Comparison of ENCODE assay signal across 33 cellular contexts in the genomic region with DNA sequence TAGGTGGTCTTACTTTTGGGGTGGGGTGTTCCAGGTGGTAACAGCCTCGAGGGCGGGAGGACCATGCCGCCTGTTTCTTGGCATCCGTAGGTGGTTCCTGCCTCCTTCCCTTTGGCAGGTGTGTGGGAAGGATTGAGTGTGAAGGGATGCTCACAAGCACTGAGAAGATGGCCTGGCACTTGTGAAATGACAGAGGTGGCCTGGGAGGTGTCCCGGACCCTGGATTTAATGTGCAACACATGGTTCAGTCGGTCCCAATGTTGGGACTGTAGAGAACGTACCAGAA.
A peak's percentile ranks its signal among the peaks of the same experiment; 100 is the strongest.
DNase-seq lines count a peak whose midpoint lies in the region; ATAC-seq and TF ChIP-seq lines count a peak whose summit lies in the region.
"Had no signal": no experiment of that assay in that cellular context is flagged by ENCODE, and none has a peak within 500 bp of the region (broad histone marks: within the 10 kb centered on the region; RNA-seq: fewer than 3 reads in every experiment).

No MANE protein-coding gene starts in this region.

- H3K36me3 Mint-ChIP-seq in activated CD8-positive, alpha-beta memory T cell treated with anti-CD3 and anti-CD28 coated beads, Interleukin-2, amount 10 ng/mL, durations not matched to agents 7 days and 5 days = no peaks in the 10 kb centered on the region
- H3K36me3 Mint-ChIP-seq: activated naive CD4-positive, alpha-beta T cell treated with anti-CD3 and anti-CD28 coated beads, Interleukin-2, amount 50 U/mL, for 24 hours; CD8-positive, alpha-beta T cell; IgD-negative memory B cell; mesothelial cell of epicardium; T-cell had no signal

- no peak overlapping the region for H3K4me3 Mint-ChIP-seq in activated CD8-positive, alpha-beta memory T cell treated with anti-CD3 and anti-CD28 coated beads, Interleukin-2, amount 10 ng/mL, durations not matched to agents 7 days and 5 days
- H3K4me3 Mint-ChIP-seq: activated naive CD4-positive, alpha-beta T cell treated with anti-CD3 and anti-CD28 coated beads, Interleukin-2, amount 50 U/mL, for 24 hours; CD8-positive, alpha-beta T cell; IgD-negative memory B cell; mesothelial cell of epicardium; naive thymus-derived CD8-positive, alpha-beta T cell; T-cell had no signal

- no peaks in the 10 kb centered on the region for H3K27me3 ChIP-seq in esophagus (ENCODE audit: control insufficient read depth in 1 of 2, insufficient read depth in 2 of 2, low read length in 2 of 2)
- peaks cover 17% of the 10 kb centered on the region for H3K27me3 ChIP-seq in transverse colon
- H3K27me3 ChIP-seq in body of pancreas = peaks cover 0 to 4% of the 10 kb centered on the region in 2 donors
- H3K27me3 ChIP-seq: BE2C, SJCRH30 had no signal

- TF ChIP-seq POLR2A in transverse colon (IDR thresholded peaks at IDR 0.05) (no peak), body of pancreas (IDR thresholded peaks at IDR 0.05) (no peak)

- POLR2A ChIA-PET in HEK293 (lab: Yijun Ruan, JAX) = no interaction called here

- CTCF ChIA-PET in HEK293 (lab: Yijun Ruan, JAX) = interaction anchor here (3.7 kb wide), 1 partner anchor 174 kb away, joined by 38 read pairs; no protein-coding TSS in a partner anchor
- CTCF ChIA-PET in activated CD8-positive, alpha-beta memory T cell treated with anti-CD3 and anti-CD28 coated beads, Interleukin-2, amount 10 ng/mL, durations not matched to agents 7 days and 5 days (lab: Charles Lee) = no interaction called here

- H3K27ac Mint-ChIP-seq in activated CD8-positive, alpha-beta memory T cell treated with anti-CD3 and anti-CD28 coated beads, Interleukin-2, amount 10 ng/mL, durations not matched to agents 7 days and 5 days = no peak overlapping the region
- H3K27ac Mint-ChIP-seq: activated naive CD4-positive, alpha-beta T cell treated with anti-CD3 and anti-CD28 coated beads, Interleukin-2, amount 50 U/mL, for 24 hours; activated T-helper 2 cell treated with anti-CD3 and anti-CD28 coated beads, Interferon-gamma antibody, Interleukin-2, Interleukin-4, amounts not matched to agents 10 μg/mL and 5 μg/mL and 100 μg/mL, durations not matched to agents 14 hours and 24 hours and 36 hours; CD8-positive, alpha-beta T cell; IgD-negative memory B cell; naive thymus-derived CD8-positive, alpha-beta T cell; progenitor cell of endocrine pancreas; T-cell had no signal

- no peak overlapping the region for H3K4me3 ChIP-seq in HEK293 (ENCODE audit: low read depth, low read length)
- H3K4me3 ChIP-seq in esophagus (ENCODE audit: low read depth in 1 of 2, low read length in 2 of 2) = no peak overlapping the region
- H3K4me3 ChIP-seq in mesodermal cell (ENCODE audit: extremely low read depth, insufficient read depth, low read length, poor library complexity, severe bottlenecking) = no peak overlapping the region
- no peak overlapping the region for H3K4me3 ChIP-seq in transverse colon
- H3K4me3 ChIP-seq in body of pancreas = no peak overlapping the region
- H3K4me3 ChIP-seq: A549 had no signal

- H3K27me3 Mint-ChIP-seq in activated CD8-positive, alpha-beta memory T cell treated with anti-CD3 and anti-CD28 coated beads, Interleukin-2, amount 10 ng/mL, durations not matched to agents 7 days and 5 days = peaks cover 24% of the 10 kb centered on the region

- DNase-seq in transverse colon (no peak), D341Med (ENCODE audit: low spot score) (no peak), body of pancreas (no peak)
- DNase-seq in activated CD8-positive, alpha-beta memory T cell treated with anti-CD3 and anti-CD28 coated beads, Interleukin-2, amount 10 ng/mL, durations not matched to agents 7 days and 5 days = no peak
- DNase-seq: activated CD4-positive, alpha-beta T cell treated with anti-CD3 and anti-CD28 coated beads for 4 hours; activated T-cell treated with anti-CD3 and anti-CD28 coated beads for 4 hours; amniotic stem cell; CD8-positive, alpha-beta T cell; DMS 273 treated with DMSO at 0.1 percent for 48 hours; effector CD4-positive, alpha-beta T cell; EL; HCEC 1CT; MV-4-11; naive thymus-derived CD8-positive, alpha-beta T cell; NCI-H2107; NCI-H345; stimulated activated CD4-positive, alpha-beta T cell treated with anti-CD3 and anti-CD28 coated beads, Interleukin-4, amount 100 ng/mL, for 1 hour; T-cell; WERI-Rb-1 had no signal

- in situ Hi-C loops in transverse colon (cut with MboI; ENCODE audit: low pct_ligation_motif_present in 1 of 4, low pct_unique_long_range_greater_than_20kb in 1 of 4, low sequenced_read_pairs in 3 of 4) = loop anchor here in 3 of 4 donors (5.0 to 25.0 kb wide), 3 partner anchors 168 to 270 kb away; partner anchors contain the start of gene FOXF1 (in 3 of the 3)

- no peaks in the 10 kb centered on the region for H3K36me3 ChIP-seq in HEK293 (ENCODE audit: control insufficient read depth in 2 of 2, insufficient read depth in 1 of 2, low read length in 2 of 2)
- no peaks in the 10 kb centered on the region for H3K36me3 ChIP-seq in esophagus (ENCODE audit: control insufficient read depth in 2 of 2, insufficient read depth in 2 of 2, low read length in 1 of 2)
- no peaks in the 10 kb centered on the region for H3K36me3 ChIP-seq in mesodermal cell (ENCODE audit: control insufficient read depth, insufficient read depth, low read length)
- no peaks in the 10 kb centered on the region for H3K36me3 ChIP-seq in transverse colon
- no peaks in the 10 kb centered on the region for H3K36me3 ChIP-seq in body of pancreas (replicated peaks in 1 of 2; ENCODE audit: insufficient read depth in 1 of 2, low read depth in 2 of 2)
- H3K36me3 ChIP-seq: BE2C, SJCRH30, WERI-Rb-1 had no signal

- ATAC-seq in HG03175 (IDR thresholded peaks at IDR 0.05; ENCODE audit: unreplicated experiment) = no peak
- ATAC-seq in activated CD8-positive, alpha-beta memory T cell treated with anti-CD3 and anti-CD28 coated beads, Interleukin-2, amount 10 ng/mL, durations not matched to agents 7 days and 5 days = no peak
- no peak for ATAC-seq in body of pancreas
- ATAC-seq: A549; CD8-positive, alpha-beta T cell; left lobe of liver; naive thymus-derived CD8-positive, alpha-beta T cell; sciatic nerve; T-cell had no signal

- intact Hi-C loops in transverse colon (cut with DNase I; ENCODE audit: low total_unique reads) (loop anchor here (5.0 kb wide), 1 partner anchor 173 kb away; no protein-coding TSS in a partner anchor), body of pancreas (cut with DNase I) (no loop called here)

- peaks cover 6% of the 10 kb centered on the region for H3K4me1 ChIP-seq in HEK293 (ENCODE audit: control insufficient read depth, insufficient read depth, low read length)
- H3K4me1 ChIP-seq in esophagus (ENCODE audit: control insufficient read depth in 2 of 2, insufficient read depth in 2 of 2, low read length in 1 of 2) = peaks cover 0 to 4% of the 10 kb centered on the region in 2 donors
- peaks cover 51% of the 10 kb centered on the region for H3K4me1 ChIP-seq in mesodermal cell (ENCODE audit: control insufficient read depth, insufficient read depth, low read length, poor library complexity, severe bottlenecking)
- peaks cover 7 to 21% (median 16%) of the 10 kb centered on the region in 4 donors for H3K4me1 ChIP-seq in transverse colon
- H3K4me1 ChIP-seq in body of pancreas = no peaks in the 10 kb centered on the region
- H3K4me1 ChIP-seq: A549 had no signal

- WGBS in esophagus, 2 donors = 74 to 75% methylated on average over 7 of the region's 7 CpGs
- 71 to 77% methylated on average over 2 to 3 of the region's 7 CpGs for WGBS in mesodermal cell (ENCODE audit: insufficient coverage in 2 of 2), 2 experiments
- WGBS in transverse colon (ENCODE audit: low coverage in 1 of 2), 2 donors = 74% methylated on average over 7 of the region's 7 CpGs; no CpG with 5 or more reads in 1 of the 2 donors
- 52 to 62% methylated on average over 7 of the region's 7 CpGs for WGBS in body of pancreas, 2 donors

- H3K9me3 ChIP-seq in HEK293 (ENCODE audit: control insufficient read depth, insufficient read depth, low read depth, low read length) (no peaks in the 10 kb centered on the region), esophagus (ENCODE audit: control insufficient read depth in 2 of 2, insufficient read depth in 1 of 2, low read depth in 1 of 2, low read length in 1 of 2) (no peaks in the 10 kb centered on the region), mesodermal cell (ENCODE audit: control insufficient read depth, low read length) (no peaks in the 10 kb centered on the region), transverse colon (no peaks in the 10 kb centered on the region), body of pancreas (no peaks in the 10 kb centered on the region)
- H3K9me3 ChIP-seq: A549, SJCRH30 had no signal

- no peak for TF ChIP-seq CTCF in HEK293 (tag by site-specific recombination; IDR thresholded peaks at IDR 0.05)
- TF ChIP-seq CTCF in transverse colon (IDR thresholded peaks at IDR 0.05) = no peak
- no peak for TF ChIP-seq CTCF in body of pancreas (IDR thresholded peaks at IDR 0.05)

- no peaks in the 10 kb centered on the region for H3K4me1 Mint-ChIP-seq in activated CD8-positive, alpha-beta memory T cell treated with anti-CD3 and anti-CD28 coated beads, Interleukin-2, amount 10 ng/mL, durations not matched to agents 7 days and 5 days
- H3K4me1 Mint-ChIP-seq: activated naive CD4-positive, alpha-beta T cell treated with anti-CD3 and anti-CD28 coated beads, Interleukin-2, amount 50 U/mL, for 24 hours; IgD-negative memory B cell; T-cell had no signal

- H3K9me3 Mint-ChIP-seq in activated CD8-positive, alpha-beta memory T cell treated with anti-CD3 and anti-CD28 coated beads, Interleukin-2, amount 10 ng/mL, durations not matched to agents 7 days and 5 days (ENCODE audit: low read depth) = no peaks in the 10 kb centered on the region
- H3K9me3 Mint-ChIP-seq: activated naive CD4-positive, alpha-beta T cell treated with anti-CD3 and anti-CD28 coated beads, Interleukin-2, amount 50 U/mL, for 24 hours; activated T-helper 2 cell treated with anti-CD3 and anti-CD28 coated beads, Interferon-gamma antibody, Interleukin-2, Interleukin-4, amounts not matched to agents 10 μg/mL and 5 μg/mL and 100 μg/mL, durations not matched to agents 14 hours and 24 hours and 36 hours; CD8-positive, alpha-beta T cell; mesothelial cell of epicardium; T-cell had no signal

- H3K27ac ChIP-seq in HEK293 (ENCODE audit: extremely low read depth, low read depth, low read length) (no peak overlapping the region), esophagus (ENCODE audit: low read depth in 2 of 2, low read length in 1 of 2) (peak overlapping the region; percentile 72 to 82), mesodermal cell (ENCODE audit: low read depth, low read length, severe bottlenecking) (peak overlapping the region; percentile 88), transverse colon (peak overlapping the region; percentile 83 to 93 (median 90)), body of pancreas (no peak overlapping the region)
- H3K27ac ChIP-seq: A549, WERI-Rb-1 had no signal

- no peak for TF ChIP-seq EP300 in transverse colon (IDR thresholded peaks at IDR 0.05; ENCODE audit: low read depth)

TF ChIP-seq in HEK293, 187 proteins besides CTCF, POLR2A, EP300 and RAD21 (continues in another document):
- TF ChIP-seq EGR2 (tag by site-specific recombination; IDR thresholded peaks at IDR 0.05; ENCODE audit: low read depth) (peak; percentile 77), GLIS1 (tag by site-specific recombination; IDR thresholded peaks at IDR 0.05) (no peak)

Comparison
In these comparisons a context has a peak if more than half of its experiments do, and no peak if none do; other contexts are left out.
1. H3K27ac ChIP-seq: peak in esophagus (2 of 2), mesodermal cell (single experiment) and transverse colon (4 of 4); none in HEK293 (single experiment) and body of pancreas (0 of 4).